In the genomic region with DNA sequence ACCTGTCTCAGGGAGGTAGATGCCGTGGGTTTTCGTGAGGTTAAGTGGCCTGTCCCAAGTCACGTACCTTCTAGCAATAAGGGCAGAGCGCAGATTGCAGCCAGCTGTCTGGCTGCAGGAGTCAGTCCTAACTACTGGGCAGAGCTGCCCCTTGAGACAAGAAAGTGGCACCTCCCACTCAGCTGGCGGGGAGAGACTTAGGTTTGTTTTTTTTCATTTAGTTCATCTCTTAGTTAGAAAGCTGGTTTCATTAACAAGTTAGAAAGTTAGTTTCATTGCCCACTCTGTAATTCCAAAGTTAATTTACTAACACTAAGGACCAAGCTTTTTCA, we compare ENCODE assay signal across 18 cellular contexts.
A peak's percentile ranks its signal among the peaks of the same experiment; 100 is the strongest.
DNase-seq lines count a peak whose midpoint lies in the region; ATAC-seq, FAIRE-seq and TF ChIP-seq lines count a peak whose summit lies in the region.
"Had no signal": no experiment of that assay in that cellular context is flagged by ENCODE, and none has a peak within 500 bp of the region (broad histone marks: within the 10 kb centered on the region; RNA-seq: fewer than 3 reads in every experiment).

No MANE protein-coding gene starts in this region.

- H3K36me3 ChIP-seq in right atrium auricular region (no peaks in the 10 kb centered on the region), smooth muscle cell (ENCODE audit: low read depth) (no peaks in the 10 kb centered on the region)

- ATAC-seq in activated CD8-positive, alpha-beta T cell treated with anti-CD3 and anti-CD28 coated beads for 36 hours = no peak
- ATAC-seq: effector memory CD8-positive, alpha-beta T cell; HepG2; stimulated activated naive B cell treated with anti-CD40 and anti-IgM and Interleukin-4, amounts not matched to agents 10 μg/mL and 1 μg/mL and 100 μg/mL, for 72 hours had no signal

- no peak overlapping the region for H2AFZ ChIP-seq in smooth muscle cell (ENCODE audit: low read depth)

- DNase-seq in LHCN-M2 (ENCODE audit: low read depth) (peak; percentile 72), right atrium auricular region (ENCODE audit: low spot score) (no peak), smooth muscle cell (lab: John Stamatoyannopoulos, UW; ENCODE audit: unreplicated experiment) (no peak), AG08395 (ENCODE audit: low spot score) (no peak), frontal cortex (ENCODE audit: low spot score in 2 of 2) (no peak)
- no peak for DNase-seq in activated CD8-positive, alpha-beta T cell treated with anti-CD3 and anti-CD28 coated beads for 36 hours
- DNase-seq: activated CD4-positive, alpha-beta memory T cell treated with anti-CD3 and anti-CD28 coated beads, Interleukin-2, amount 10 ng/mL, durations not matched to agents 7 days and 5 days; activated effector memory CD4-positive, alpha-beta T cell treated with anti-CD3 and anti-CD28 coated beads, Interleukin-2, amount 50 U/mL, for 16 hours; effector memory CD8-positive, alpha-beta T cell; GDM1; NCI-H748 treated with DMSO at 0.1 percent for 48 hours; psoas muscle; SIG-M5; stimulated activated naive B cell treated with anti-CD40 and anti-IgM and Interleukin-4, amounts not matched to agents 10 μg/mL and 1 μg/mL and 100 μg/mL, for 72 hours had no signal

- H3K36me3 Mint-ChIP-seq in activated CD8-positive, alpha-beta T cell treated with anti-CD3 and anti-CD28 coated beads for 36 hours (ENCODE audit: low read depth) = no peaks in the 10 kb centered on the region
- H3K36me3 Mint-ChIP-seq: stimulated activated naive B cell treated with anti-CD40 and anti-IgM and Interleukin-4, amounts not matched to agents 10 μg/mL and 1 μg/mL and 100 μg/mL, for 72 hours had no signal

- H3K9ac ChIP-seq in smooth muscle cell (ENCODE audit: low read depth) = peak overlapping the region; percentile 70

- H3K27ac Mint-ChIP-seq in activated CD8-positive, alpha-beta T cell treated with anti-CD3 and anti-CD28 coated beads for 36 hours = no peak overlapping the region
- H3K27ac Mint-ChIP-seq: activated CD4-positive, alpha-beta memory T cell treated with anti-CD3 and anti-CD28 coated beads, Interleukin-2, amount 10 ng/mL, durations not matched to agents 7 days and 5 days; effector memory CD8-positive, alpha-beta T cell; stimulated activated naive B cell treated with anti-CD40 and anti-IgM and Interleukin-4, amounts not matched to agents 10 μg/mL and 1 μg/mL and 100 μg/mL, for 72 hours had no signal

- no peaks in the 10 kb centered on the region for H3K9me3 Mint-ChIP-seq in activated CD8-positive, alpha-beta T cell treated with anti-CD3 and anti-CD28 coated beads for 36 hours
- H3K9me3 Mint-ChIP-seq: activated CD4-positive, alpha-beta memory T cell treated with anti-CD3 and anti-CD28 coated beads, Interleukin-2, amount 10 ng/mL, durations not matched to agents 7 days and 5 days; effector memory CD8-positive, alpha-beta T cell; stimulated activated naive B cell treated with anti-CD40 and anti-IgM and Interleukin-4, amounts not matched to agents 10 μg/mL and 1 μg/mL and 100 μg/mL, for 72 hours had no signal

- FAIRE-seq in frontal cortex (lab: Jason Lieb, UNC) = no peak
- FAIRE-seq: GM19239, HepG2, islet of Langerhans had no signal

- no peaks in the 10 kb centered on the region for H4K20me1 ChIP-seq in smooth muscle cell (ENCODE audit: low read depth)

- H3K27me3 ChIP-seq in right atrium auricular region (no peaks in the 10 kb centered on the region), smooth muscle cell (ENCODE audit: low read depth) (no peaks in the 10 kb centered on the region)

- H3K79me2 ChIP-seq in smooth muscle cell (ENCODE audit: low read depth) = no peaks in the 10 kb centered on the region

- no peaks in the 10 kb centered on the region for H3K4me1 Mint-ChIP-seq in activated CD8-positive, alpha-beta T cell treated with anti-CD3 and anti-CD28 coated beads for 36 hours (ENCODE audit: low read depth)
- H3K4me1 Mint-ChIP-seq: activated CD4-positive, alpha-beta memory T cell treated with anti-CD3 and anti-CD28 coated beads, Interleukin-2, amount 10 ng/mL, durations not matched to agents 7 days and 5 days; stimulated activated naive B cell treated with anti-CD40 and anti-IgM and Interleukin-4, amounts not matched to agents 10 μg/mL and 1 μg/mL and 100 μg/mL, for 72 hours had no signal

- H3K27ac ChIP-seq in VCaP (peak overlapping the region; percentile 76), right atrium auricular region (peak overlapping the region; percentile 67 to 71), smooth muscle cell (ENCODE audit: low read depth) (peak overlapping the region; percentile 87)

- POLR2A ChIA-PET in activated CD8-positive, alpha-beta T cell treated with anti-CD3 and anti-CD28 coated beads for 36 hours (lab: Charles Lee) = interaction anchor here (0.6 kb wide), 1 partner anchor 14 kb away, joined by 3 read pairs; no protein-coding TSS in a partner anchor

- no peak for TF ChIP-seq CTCF in VCaP (conservative IDR thresholded peaks at IDR 0.05)
- no peak for TF ChIP-seq CTCF in right atrium auricular region (IDR thresholded peaks at IDR 0.05)
- TF ChIP-seq CTCF in smooth muscle cell (IDR thresholded peaks at IDR 0.05; ENCODE audit: borderline replicate concordance, insufficient read depth, poor library complexity, severe bottlenecking) = no peak
- TF ChIP-seq CTCF in activated CD8-positive, alpha-beta T cell treated with anti-CD3 and anti-CD28 coated beads for 36 hours (IDR thresholded peaks at IDR 0.05) = no peak

- intact Hi-C loops in activated CD8-positive, alpha-beta T cell treated with anti-CD3 and anti-CD28 coated beads for 36 hours (cut with micrococcal nuclease) = no loop called here

- H3K4me1 ChIP-seq in right atrium auricular region = peaks cover 0 to 40% of the 10 kb centered on the region in 2 donors
- peaks cover 38% of the 10 kb centered on the region for H3K4me1 ChIP-seq in smooth muscle cell (ENCODE audit: low read depth)
- H3K4me1 ChIP-seq: psoas muscle had no signal

- CTCF ChIA-PET in activated CD8-positive, alpha-beta T cell treated with anti-CD3 and anti-CD28 coated beads for 36 hours (lab: Charles Lee) = interaction anchor here (0.8 kb wide), 1 partner anchor 22 kb away, joined by 3 read pairs; no protein-coding TSS in a partner anchor

- peaks cover 22% of the 10 kb centered on the region for H3K27me3 Mint-ChIP-seq in activated CD8-positive, alpha-beta T cell treated with anti-CD3 and anti-CD28 coated beads for 36 hours

- peaks cover 19% of the 10 kb centered on the region for H3F3A ChIP-seq in smooth muscle cell (ENCODE audit: low read depth)

- 78% methylated on average over 5 of the region's 5 CpGs for WGBS in smooth muscle cell (ENCODE audit: low lambda C conversion rate)

- H3K9me3 ChIP-seq in right atrium auricular region (no peaks in the 10 kb centered on the region), smooth muscle cell (replicated peaks; ENCODE audit: low read depth) (no peaks in the 10 kb centered on the region)
- H3K9me3 ChIP-seq: psoas muscle had no signal

- H3K4me3 ChIP-seq in right atrium auricular region (no peak overlapping the region), smooth muscle cell (no peak overlapping the region)
- H3K4me3 ChIP-seq: psoas muscle had no signal

- peak overlapping the region; percentile 77 for H3K4me2 ChIP-seq in smooth muscle cell

- H3K4me3 Mint-ChIP-seq in activated CD8-positive, alpha-beta T cell treated with anti-CD3 and anti-CD28 coated beads for 36 hours = no peak overlapping the region
- H3K4me3 Mint-ChIP-seq: activated CD4-positive, alpha-beta memory T cell treated with anti-CD3 and anti-CD28 coated beads, Interleukin-2, amount 10 ng/mL, durations not matched to agents 7 days and 5 days; effector memory CD8-positive, alpha-beta T cell; stimulated activated naive B cell treated with anti-CD40 and anti-IgM and Interleukin-4, amounts not matched to agents 10 μg/mL and 1 μg/mL and 100 μg/mL, for 72 hours had no signal
